In the genomic region with DNA sequence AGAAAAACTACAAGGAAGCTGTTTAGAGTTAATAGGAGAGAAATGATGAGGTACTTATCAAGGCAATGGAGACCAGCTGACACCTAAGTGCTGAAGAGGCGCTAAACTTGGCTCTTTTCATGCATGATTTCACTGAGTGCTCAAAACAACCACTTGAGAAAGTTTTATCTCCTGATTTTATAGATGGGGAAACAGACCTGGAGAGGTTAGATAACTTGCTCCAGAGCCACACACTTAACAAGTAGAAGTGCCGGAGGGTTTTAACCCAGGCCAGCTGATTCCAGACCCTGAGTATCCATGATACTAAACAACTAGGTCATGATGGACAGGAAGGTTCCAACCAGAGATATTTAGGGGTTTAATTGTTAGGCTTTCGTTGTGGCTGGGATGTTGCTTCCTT, we compare ENCODE assay signal across 1 cellular context.
TF ChIP-seq lines count a peak whose summit lies in the region.

No MANE protein-coding gene starts in this region.

TF ChIP-seq in HEK293, 187 proteins besides CTCF, POLR2A, EP300 and RAD21 (continued from another document and continues in another):
- TF ChIP-seq ATF2 (tag by site-specific recombination; IDR thresholded peaks at IDR 0.05; ENCODE audit: low read depth) (0 out of 2 replicates have a peak, but pooled peaks have one; percentile 29), ZNF266 (tag by site-specific recombination; IDR thresholded peaks at IDR 0.05; ENCODE audit: low read depth) (no peak), ZNF580 (tag by site-specific recombination; IDR thresholded peaks at IDR 0.05) (no peak; the same call in 1 of the 2 replicates), OSR2 (tag by site-specific recombination; IDR thresholded peaks at IDR 0.05) (peak; percentile 97), MYNN (tag by site-specific recombination; IDR thresholded peaks at IDR 0.05; ENCODE audit: borderline replicate concordance) (no peak), ZNF513 (tag by site-specific recombination; IDR thresholded peaks at IDR 0.05) (0 out of 2 replicates have a peak, but pooled peaks have one; percentile 9), ZBTB10 (tag by site-specific recombination; IDR thresholded peaks at IDR 0.05) (no peak), ZNF654 (tag by site-specific recombination; IDR thresholded peaks at IDR 0.05; ENCODE audit: low read depth) (no peak; the same call in 1 of the 2 replicates), ZNF16 (tag by site-specific recombination; IDR thresholded peaks at IDR 0.05; ENCODE audit: low read depth) (no peak), TCF7L2 (IDR thresholded peaks at IDR 0.05; ENCODE audit: borderline replicate concordance, low read depth, low read length) (peak; percentile 75), ZFP69B (tag by site-specific recombination; IDR thresholded peaks at IDR 0.05) (no peak), BCL6B (tag by site-specific recombination; IDR thresholded peaks at IDR 0.05) (no peak), ZBTB20 (tag by site-specific recombination; IDR thresholded peaks at IDR 0.05) (no peak), YY1 (tag by site-specific recombination; IDR thresholded peaks at IDR 0.05) (no peak), ZNF23 (tag by site-specific recombination; IDR thresholded peaks at IDR 0.05; ENCODE audit: borderline replicate concordance) (no peak), EGR2 (tag by site-specific recombination; IDR thresholded peaks at IDR 0.05; ENCODE audit: low read depth) (no peak), KLF8 (tag by site-specific recombination; IDR thresholded peaks at IDR 0.05) (peak; percentile 74), ZBTB48 (tag by site-specific recombination; IDR thresholded peaks at IDR 0.05) (no peak), ZNF660 (tag by site-specific recombination; IDR thresholded peaks at IDR 0.05) (no peak), ZNF26 (tag by site-specific recombination; IDR thresholded peaks at IDR 0.05) (no peak), ZEB2 (tag by site-specific recombination; IDR thresholded peaks at IDR 0.05) (no peak), GLI2 (tag by site-specific recombination; IDR thresholded peaks at IDR 0.05; ENCODE audit: borderline replicate concordance, low read depth) (peak; percentile 85), ZNF48 (tag by site-specific recombination; IDR thresholded peaks at IDR 0.05) (no peak), BCL11B (tag by site-specific recombination; IDR thresholded peaks at IDR 0.05; ENCODE audit: low read depth) (peak; percentile 79; the same call in 1 of the 2 replicates), ZNF645 (tag by site-specific recombination; IDR thresholded peaks at IDR 0.05) (no peak), ZNF830 (tag by site-specific recombination; IDR thresholded peaks at IDR 0.05; ENCODE audit: low read depth) (no peak), ZNF2 (tag by site-specific recombination; IDR thresholded peaks at IDR 0.05) (no peak), ZSCAN18 (tag by site-specific recombination; IDR thresholded peaks at IDR 0.05) (no peak), ZNF747 (tag by site-specific recombination; IDR thresholded peaks at IDR 0.05) (no peak), ZFHX2 (tag by site-specific recombination; conservative IDR thresholded peaks at IDR 0.05) (no peak), ZNF335 (tag by site-specific recombination; conservative IDR thresholded peaks at IDR 0.05) (no peak), YY2 (tag by site-specific recombination; IDR thresholded peaks at IDR 0.05) (no peak), ZNF571 (tag by site-specific recombination; IDR thresholded peaks at IDR 0.05) (no peak), ZNF138 (tag by site-specific recombination; IDR thresholded peaks at IDR 0.05; ENCODE audit: borderline replicate concordance) (no peak), GLIS2 (tag by site-specific recombination; IDR thresholded peaks at IDR 0.05) (no peak), ZNF416 (tag by site-specific recombination; IDR thresholded peaks at IDR 0.05) (no peak), ZNF274 (IDR thresholded peaks at IDR 0.05; ENCODE audit: low read length) (no peak), ZNF274 (tag by site-specific recombination; IDR thresholded peaks at IDR 0.05; ENCODE audit: borderline replicate concordance) (no peak), ZNF350 (tag by site-specific recombination; IDR thresholded peaks at IDR 0.05) (no peak), ZBTB8A (tag by site-specific recombination; IDR thresholded peaks at IDR 0.05) (no peak; the same call in 1 of the 2 replicates)
- TF ChIP-seq, protein P1, sequence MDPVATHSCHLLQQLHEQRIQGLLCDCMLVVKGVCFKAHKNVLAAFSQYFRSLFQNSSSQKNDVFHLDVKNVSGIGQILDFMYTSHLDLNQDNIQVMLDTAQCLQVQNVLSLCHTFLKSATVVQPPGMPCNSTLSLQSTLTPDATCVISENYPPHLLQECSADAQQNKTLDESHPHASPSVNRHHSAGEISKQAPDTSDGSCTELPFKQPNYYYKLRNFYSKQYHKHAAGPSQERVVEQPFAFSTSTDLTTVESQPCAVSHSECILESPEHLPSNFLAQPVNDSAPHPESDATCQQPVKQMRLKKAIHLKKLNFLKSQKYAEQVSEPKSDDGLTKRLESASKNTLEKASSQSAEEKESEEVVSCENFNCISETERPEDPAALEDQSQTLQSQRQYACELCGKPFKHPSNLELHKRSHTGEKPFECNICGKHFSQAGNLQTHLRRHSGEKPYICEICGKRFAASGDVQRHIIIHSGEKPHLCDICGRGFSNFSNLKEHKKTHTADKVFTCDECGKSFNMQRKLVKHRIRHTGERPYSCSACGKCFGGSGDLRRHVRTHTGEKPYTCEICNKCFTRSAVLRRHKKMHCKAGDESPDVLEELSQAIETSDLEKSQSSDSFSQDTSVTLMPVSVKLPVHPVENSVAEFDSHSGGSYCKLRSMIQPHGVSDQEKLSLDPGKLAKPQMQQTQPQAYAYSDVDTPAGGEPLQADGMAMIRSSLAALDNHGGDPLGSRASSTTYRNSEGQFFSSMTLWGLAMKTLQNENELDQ (tag by site-specific recombination; IDR thresholded peaks at IDR 0.05; ENCODE audit: low read depth): no peak
- TF ChIP-seq, protein P2, sequence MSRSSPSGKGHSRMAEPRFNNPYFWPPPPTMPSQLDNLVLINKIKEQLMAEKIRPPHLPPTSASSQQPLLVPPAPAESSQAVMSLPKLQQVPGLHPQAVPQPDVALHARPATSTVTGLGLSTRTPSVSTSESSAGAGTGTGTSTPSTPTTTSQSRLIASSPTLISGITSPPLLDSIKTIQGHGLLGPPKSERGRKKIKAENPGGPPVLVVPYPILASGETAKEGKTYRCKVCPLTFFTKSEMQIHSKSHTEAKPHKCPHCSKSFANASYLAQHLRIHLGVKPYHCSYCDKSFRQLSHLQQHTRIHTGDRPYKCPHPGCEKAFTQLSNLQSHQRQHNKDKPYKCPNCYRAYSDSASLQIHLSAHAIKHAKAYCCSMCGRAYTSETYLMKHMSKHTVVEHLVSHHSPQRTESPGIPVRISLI (tag by site-specific recombination; IDR thresholded peaks at IDR 0.05): no peak
- TF ChIP-seq, protein P3, sequence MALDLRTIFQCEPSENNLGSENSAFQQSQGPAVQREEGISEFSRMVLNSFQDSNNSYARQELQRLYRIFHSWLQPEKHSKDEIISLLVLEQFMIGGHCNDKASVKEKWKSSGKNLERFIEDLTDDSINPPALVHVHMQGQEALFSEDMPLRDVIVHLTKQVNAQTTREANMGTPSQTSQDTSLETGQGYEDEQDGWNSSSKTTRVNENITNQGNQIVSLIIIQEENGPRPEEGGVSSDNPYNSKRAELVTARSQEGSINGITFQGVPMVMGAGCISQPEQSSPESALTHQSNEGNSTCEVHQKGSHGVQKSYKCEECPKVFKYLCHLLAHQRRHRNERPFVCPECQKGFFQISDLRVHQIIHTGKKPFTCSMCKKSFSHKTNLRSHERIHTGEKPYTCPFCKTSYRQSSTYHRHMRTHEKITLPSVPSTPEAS (tag by site-specific recombination; IDR thresholded peaks at IDR 0.05): 0 out of 2 replicates have a peak, but pooled peaks have one; percentile 26
- TF ChIP-seq, protein P4, sequence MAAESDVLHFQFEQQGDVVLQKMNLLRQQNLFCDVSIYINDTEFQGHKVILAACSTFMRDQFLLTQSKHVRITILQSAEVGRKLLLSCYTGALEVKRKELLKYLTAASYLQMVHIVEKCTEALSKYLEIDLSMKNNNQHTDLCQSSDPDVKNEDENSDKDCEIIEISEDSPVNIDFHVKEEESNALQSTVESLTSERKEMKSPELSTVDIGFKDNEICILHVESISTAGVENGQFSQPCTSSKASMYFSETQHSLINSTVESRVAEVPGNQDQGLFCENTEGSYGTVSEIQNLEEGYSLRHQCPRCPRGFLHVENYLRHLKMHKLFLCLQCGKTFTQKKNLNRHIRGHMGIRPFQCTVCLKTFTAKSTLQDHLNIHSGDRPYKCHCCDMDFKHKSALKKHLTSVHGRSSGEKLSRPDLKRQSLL (tag by site-specific recombination; IDR thresholded peaks at IDR 0.05): peak; percentile 79
